In genomic region chr1:6621429-6622391, GRCh38 we compare ENCODE assay signal across 26 cellular contexts. TPM values are rescaled to one million over a fixed set of nuclear protein-coding genes. Genes with fewer than 3 reads are reported as not detected.
DNase-seq lines count a peak whose midpoint lies in the region; ATAC-seq and TF ChIP-seq lines count a peak whose summit lies in the region.
"Had no signal": no experiment of that assay in that cellular context is flagged by ENCODE, and none has a peak within 500 bp of the region (broad histone marks: within the 10 kb centered on the region; RNA-seq: fewer than 3 reads in every experiment).

No MANE protein-coding gene starts in this region.

- H3K27me3 ChIP-seq in NT2/D1 (ENCODE audit: insufficient read depth, insufficient read length) (no peaks in the 10 kb centered on the region), sigmoid colon (no peaks in the 10 kb centered on the region)
- H3K27me3 ChIP-seq: esophagus squamous epithelium, suprapubic skin had no signal

- TF ChIP-seq CTCF in VCaP (conservative IDR thresholded peaks at IDR 0.05), result no peak
- TF ChIP-seq CTCF in sigmoid colon (IDR thresholded peaks at IDR 0.05), result no peak

- H3K27ac ChIP-seq in VCaP (peak overlapping the region; percentile 96; the same call in 1 of the 2 replicates), sigmoid colon (peak overlapping the region in 3 of 4 donors; percentile 43 to 94 (median 92))
- H3K27ac ChIP-seq: coronary artery, esophagus squamous epithelium, suprapubic skin had no signal

- peak; percentile 67 for ATAC-seq in left lobe of liver
- ATAC-seq in stimulated activated naive CD8-positive, alpha-beta T cell treated with anti-CD3 and anti-CD28 coated beads, Interleukin-15, Interleukin-2, amounts not matched to agents 100 U/mL and 50 U/mL, for 24 hours, result no peak
- ATAC-seq: activated T-helper 17 cell treated with anti-CD3 and anti-CD28 coated beads, Interleukin-2, amount 50 U/mL, for 72 hours had no signal

- H3K9me3 ChIP-seq in NT2/D1 (ENCODE audit: insufficient read depth, low read length), result no peaks in the 10 kb centered on the region
- H3K9me3 ChIP-seq in sigmoid colon, result no peaks in the 10 kb centered on the region
- H3K9me3 ChIP-seq: esophagus squamous epithelium, suprapubic skin had no signal

- H3K4me3 ChIP-seq in NT2/D1 (ENCODE audit: insufficient read length, low read depth), result peak overlapping the region; percentile 8
- no peak overlapping the region for H3K4me3 ChIP-seq in sigmoid colon
- H3K4me3 ChIP-seq: coronary artery, esophagus squamous epithelium, suprapubic skin had no signal

- intact Hi-C loops in sigmoid colon (cut with DNase I), result loop anchor here (10.0 kb wide), 1 partner anchor 227 kb away; the partner anchor contains the start of gene ACOT7

- H3K36me3 ChIP-seq in NT2/D1 (ENCODE audit: insufficient read depth, insufficient read length, low read length) (peaks cover 67% of the 10 kb centered on the region), sigmoid colon (peaks cover 24 to 63% (median 33%) of the 10 kb centered on the region in 4 donors)

- no peak overlapping the region for H3K9ac ChIP-seq in NT2/D1 (ENCODE audit: insufficient read length, low read depth)

- H3K4me1 ChIP-seq in NT2/D1 (ENCODE audit: insufficient read depth, insufficient read length), result no peaks in the 10 kb centered on the region
- peaks cover 0 to 44% (median 42%) of the 10 kb centered on the region in 4 donors for H3K4me1 ChIP-seq in sigmoid colon

- TF ChIP-seq EP300 in sigmoid colon (IDR thresholded peaks at IDR 0.05), result no peak

- no peak for TF ChIP-seq POLR2A in sigmoid colon (IDR thresholded peaks at IDR 0.05)

- 93 to 95% methylated on average over 41 of the region's 41 CpGs for WGBS in sigmoid colon, 2 donors

- no peak for DNase-seq in NT2/D1 (ENCODE audit: low read depth, low spot score)
- peak; percentile 79 for DNase-seq in left lobe of liver (ENCODE audit: low spot score)
- DNase-seq in sigmoid colon, result no peak
- no peak for DNase-seq in AG08396 (ENCODE audit: low spot score)
- DNase-seq in EL, result no peak
- no peak for DNase-seq in stimulated activated naive CD8-positive, alpha-beta T cell treated with anti-CD3 and anti-CD28 coated beads, Interleukin-15, Interleukin-2, amounts not matched to agents 100 U/mL and 50 U/mL, for 24 hours
- DNase-seq: activated CD4-positive, alpha-beta memory T cell treated with anti-CD3 and anti-CD28 coated beads, Interleukin-2, amount 10 ng/mL, durations not matched to agents 7 days and 5 days; activated CD4-positive, alpha-beta T cell treated with anti-CD3 and anti-CD28 coated beads for 1 hour; anterior cingulate cortex; CD4-positive, alpha-beta T cell; esophagus squamous epithelium; foreskin melanocyte; GOT3; immature natural killer cell; IMR-90; NCI-H1048; NCI-H187; NCI-H526; retina; RPMI8226; stimulated activated CD4-positive, alpha-beta T cell treated with anti-CD3 and anti-CD28 coated beads, Interleukin-12 subunit alpha, Interleukin-12 subunit beta, amount 100 ng/mL, for 4 hours; stimulated activated CD4-positive, alpha-beta T cell treated with anti-CD3 and anti-CD28 coated beads, Interleukin-4, amount 100 ng/mL, for 1 hour had no signal

RNA-seq across cellular contexts. Expression of gene THAP3, which starts 3.0 kb away (rescaled TPM):
- total RNA-seq in left lobe of liver (9.7 TPM), sigmoid colon (10 to 100 TPM; 22.7 to 30.6 (median 26.6) TPM)
- 10 to 100 TPM; 12.6 to 20.5 (median 15.3) TPM for polyA plus RNA-seq in sigmoid colon

RNA-seq across cellular contexts. Expression of gene PHF13, which starts 8.2 kb away (rescaled TPM):
- total RNA-seq in left lobe of liver (5.5 TPM), sigmoid colon (10 to 100 TPM; 12.5 to 19.4 (median 15.9) TPM)
- polyA plus RNA-seq in sigmoid colon, result 1 to 10 TPM; 3.9 to 6.7 (median 4.2) TPM

RNA-seq across cellular contexts. Expression of gene KLHL21, which starts 19.0 kb away (rescaled TPM):
- total RNA-seq in left lobe of liver (20.0 TPM), sigmoid colon (10 to 100 TPM; 54.0 to 83.6 (median 73.2) TPM)
- 10 to 100 TPM in 1 of 3 donors, 1 to 10 TPM in 2; 4.8 to 12.0 (median 5.1) TPM for polyA plus RNA-seq in sigmoid colon

RNA-seq across cellular contexts. Expression of gene ZBTB48, which starts 41.9 kb away (rescaled TPM):
- total RNA-seq in left lobe of liver (38.4 TPM), sigmoid colon (10 to 100 TPM; 14.4 to 26.8 (median 16.3) TPM)
- 10 to 100 TPM; 15.0 to 31.3 (median 23.4) TPM for polyA plus RNA-seq in sigmoid colon
